Comparison of ENCODE assay signal across 22 cellular contexts in genomic region chr14:72603639-72604038, GRCh38.
DNase-seq lines count a peak whose midpoint lies in the region; ATAC-seq, FAIRE-seq and TF ChIP-seq lines count a peak whose summit lies in the region.
"Had no signal": no experiment of that assay in that cellular context is flagged by ENCODE, and none has a peak within 500 bp of the region (broad histone marks: within the 10 kb centered on the region; RNA-seq: fewer than 3 reads in every experiment).

No MANE protein-coding gene starts in this region.

- no peak overlapping the region for H3K9ac ChIP-seq in astrocyte (ENCODE audit: low read length)
- H3K9ac ChIP-seq: GM23248 had no signal

- no peak for TF ChIP-seq CTCF in astrocyte (IDR thresholded peaks at IDR 0.05; ENCODE audit: insufficient read depth, low read depth, low read length)

- FAIRE-seq in astrocyte (lab: Jason Lieb, UNC), result peak; percentile 60
- FAIRE-seq: A549, D721Med, G401.6, GM19239 had no signal

- DNase-seq in A172 (ENCODE audit: low spot score) (peak; percentile 31), EH (ENCODE audit: low read depth) (peak; percentile 46), astrocyte (ENCODE audit: low read depth) (peak; percentile 81), iris pigment epithelial cell (ENCODE audit: low read depth) (peak; percentile 40), DMS153 treated with DMSO at 0.1 percent for 48 hours (lab: John Stamatoyannopoulos, UW; ENCODE audit: unreplicated experiment) (no peak), H4 (ENCODE audit: low spot score) (no peak), NCI-H2081 treated with DMSO at 0.1 percent for 48 hours (lab: John Stamatoyannopoulos, UW) (no peak)
- DNase-seq: GM23248, HCEC 1CT, KBM-7, NCI-H1417 treated with DMSO at 0.1 percent for 48 hours, NCI-H187 treated with DMSO at 0.1 percent for 48 hours, NCI-H526, PC-9, SIG-M5 had no signal

- no peaks in the 10 kb centered on the region for H3K36me3 Mint-ChIP-seq in astrocyte (ENCODE audit: low read depth, unreplicated experiment)

- peaks cover 1% of the 10 kb centered on the region for H3K9me3 Mint-ChIP-seq in astrocyte (ENCODE audit: unreplicated experiment)

- H4K20me1 ChIP-seq in astrocyte (ENCODE audit: insufficient read depth, low read length), result no peaks in the 10 kb centered on the region

- H3K9me3 ChIP-seq in astrocyte (ENCODE audit: insufficient read depth, low read depth, low read length), result no peaks in the 10 kb centered on the region
- H3K9me3 ChIP-seq: A549 had no signal

- no peak overlapping the region for H2AFZ ChIP-seq in astrocyte (ENCODE audit: low read depth, low read length)
- H2AFZ ChIP-seq: GM23248, PC-9 had no signal

- peaks cover 31% of the 10 kb centered on the region for H3K4me1 Mint-ChIP-seq in astrocyte (ENCODE audit: low read depth, unreplicated experiment)

- no peak overlapping the region for H3K4me3 Mint-ChIP-seq in astrocyte (ENCODE audit: unreplicated experiment)

- no peak for ATAC-seq in GM21576 (IDR thresholded peaks at IDR 0.05; ENCODE audit: unreplicated experiment)
- ATAC-seq: A549 had no signal

- no peak overlapping the region for H3K27ac Mint-ChIP-seq in astrocyte (ENCODE audit: unreplicated experiment)

- peaks cover 26% of the 10 kb centered on the region for H3K4me1 ChIP-seq in astrocyte (ENCODE audit: insufficient read depth, low read length)

- no peak overlapping the region for H3K4me2 ChIP-seq in astrocyte (ENCODE audit: low read length)
- H3K4me2 ChIP-seq: A549, PC-9 had no signal

- no peaks in the 10 kb centered on the region for H3K27me3 ChIP-seq in astrocyte (ENCODE audit: insufficient read depth, low read length)

- H3K4me3 ChIP-seq in astrocyte (ENCODE audit: insufficient read depth, low read depth, low read length), result no peak overlapping the region
- H3K4me3 ChIP-seq: A549, GM23248, PC-9 had no signal

- no peaks in the 10 kb centered on the region for H3K79me2 ChIP-seq in astrocyte (ENCODE audit: insufficient read depth, low read length)

- no peaks in the 10 kb centered on the region for H3K36me3 ChIP-seq in astrocyte (ENCODE audit: insufficient read depth, low read length)

- no peak overlapping the region for H3K27ac ChIP-seq in astrocyte (ENCODE audit: low read depth, low read length)
- H3K27ac ChIP-seq: A549, C4-2B, GM23248, PC-9, RWPE1 had no signal

- H3K27me3 Mint-ChIP-seq in astrocyte (ENCODE audit: low read depth, unreplicated experiment), result peaks cover 3% of the 10 kb centered on the region

Comparison
In these comparisons a context has a peak if more than half of its experiments do, and no peak if none do; other contexts are left out.
1. DNase-seq: peak in A172 (single experiment), EH (single experiment), astrocyte (single experiment) and iris pigment epithelial cell (single experiment); none in DMS153 treated with DMSO at 0.1 percent for 48 hours (single experiment), H4 (single experiment) and NCI-H2081 treated with DMSO at 0.1 percent for 48 hours (single experiment).